1 cellular context compared by ENCODE assay signal in the genomic region with DNA sequence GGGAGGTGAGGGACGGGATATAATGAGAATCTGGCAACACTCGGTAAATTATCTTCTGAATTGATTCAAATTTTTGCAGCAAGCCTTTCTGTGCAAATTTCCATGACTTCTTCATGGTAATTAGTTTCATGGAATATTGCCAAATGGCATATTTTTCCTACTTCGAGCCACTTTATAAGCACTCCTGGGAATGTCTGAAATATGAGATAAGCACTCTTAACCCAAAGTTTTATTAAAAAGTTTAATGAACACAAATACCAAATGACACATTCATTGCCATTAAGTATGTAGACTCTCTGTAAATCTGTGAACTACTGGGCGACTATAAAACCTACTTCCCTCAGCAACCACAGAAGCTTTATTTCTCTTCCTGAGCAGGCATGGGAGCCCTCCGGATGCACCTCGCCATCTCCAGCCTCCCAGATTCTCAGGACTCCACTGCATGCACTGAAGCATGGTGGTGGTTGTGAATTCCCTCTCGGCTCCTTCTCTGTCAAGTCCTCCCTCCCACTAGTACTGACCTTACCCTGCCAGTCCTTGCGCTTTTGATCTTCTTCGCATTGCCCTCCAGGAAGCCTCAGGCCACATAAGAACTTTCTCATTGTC.
TF ChIP-seq lines count a peak whose summit lies in the region.

No MANE protein-coding gene starts in this region.

TF ChIP-seq in IMR-90, 13 proteins besides CTCF, POLR2A, EP300 and RAD21:
- TF ChIP-seq CEBPB (IDR thresholded peaks at IDR 0.05; ENCODE audit: low read depth, low read length) (no peak), MAZ (IDR thresholded peaks at IDR 0.05; ENCODE audit: borderline replicate concordance, low read depth, low read length) (no peak), SMC3 (IDR thresholded peaks at IDR 0.05; ENCODE audit: low read depth, low read length) (no peak)
